ENCODE assay signal across 1 cellular context in the genomic region with DNA sequence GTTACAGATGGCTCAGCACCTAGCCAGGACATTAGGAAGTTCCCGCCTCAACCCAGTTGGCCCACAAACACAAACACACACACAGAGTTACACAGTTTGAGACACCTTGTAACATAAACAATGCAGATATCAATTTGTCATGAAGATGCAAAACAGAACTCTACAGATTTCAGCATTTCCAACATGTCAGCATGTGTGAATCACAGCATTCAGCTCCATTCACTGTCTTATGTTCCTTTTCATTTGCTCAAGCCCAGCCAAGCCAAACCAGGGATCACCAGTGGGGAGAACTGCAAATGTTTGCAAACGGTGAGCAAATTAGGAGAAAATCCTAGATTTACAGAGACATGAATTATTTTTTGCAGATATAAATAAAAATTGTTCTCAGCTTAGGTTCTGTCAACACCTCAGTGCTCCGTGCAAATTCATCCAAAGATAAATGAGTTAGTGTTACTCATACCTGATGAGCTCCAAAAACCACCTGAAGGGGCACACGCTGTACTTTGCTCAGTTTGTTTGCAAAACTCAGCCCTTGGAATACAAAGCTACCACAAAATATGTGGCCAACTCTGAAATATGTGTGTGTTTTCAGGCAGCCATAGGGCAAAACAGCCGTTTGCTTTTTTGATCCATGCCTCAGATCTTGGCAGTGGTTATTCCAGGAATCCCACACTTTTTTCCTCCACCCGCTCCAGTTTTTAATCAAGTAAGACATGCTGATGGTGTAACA.
TF ChIP-seq lines count a peak whose summit lies in the region.

No MANE protein-coding gene starts in this region.

TF ChIP-seq in HepG2, 621 proteins besides CTCF, POLR2A, EP300 and RAD21 (continued from another document and continues in another):
- TF ChIP-seq, protein P1, sequence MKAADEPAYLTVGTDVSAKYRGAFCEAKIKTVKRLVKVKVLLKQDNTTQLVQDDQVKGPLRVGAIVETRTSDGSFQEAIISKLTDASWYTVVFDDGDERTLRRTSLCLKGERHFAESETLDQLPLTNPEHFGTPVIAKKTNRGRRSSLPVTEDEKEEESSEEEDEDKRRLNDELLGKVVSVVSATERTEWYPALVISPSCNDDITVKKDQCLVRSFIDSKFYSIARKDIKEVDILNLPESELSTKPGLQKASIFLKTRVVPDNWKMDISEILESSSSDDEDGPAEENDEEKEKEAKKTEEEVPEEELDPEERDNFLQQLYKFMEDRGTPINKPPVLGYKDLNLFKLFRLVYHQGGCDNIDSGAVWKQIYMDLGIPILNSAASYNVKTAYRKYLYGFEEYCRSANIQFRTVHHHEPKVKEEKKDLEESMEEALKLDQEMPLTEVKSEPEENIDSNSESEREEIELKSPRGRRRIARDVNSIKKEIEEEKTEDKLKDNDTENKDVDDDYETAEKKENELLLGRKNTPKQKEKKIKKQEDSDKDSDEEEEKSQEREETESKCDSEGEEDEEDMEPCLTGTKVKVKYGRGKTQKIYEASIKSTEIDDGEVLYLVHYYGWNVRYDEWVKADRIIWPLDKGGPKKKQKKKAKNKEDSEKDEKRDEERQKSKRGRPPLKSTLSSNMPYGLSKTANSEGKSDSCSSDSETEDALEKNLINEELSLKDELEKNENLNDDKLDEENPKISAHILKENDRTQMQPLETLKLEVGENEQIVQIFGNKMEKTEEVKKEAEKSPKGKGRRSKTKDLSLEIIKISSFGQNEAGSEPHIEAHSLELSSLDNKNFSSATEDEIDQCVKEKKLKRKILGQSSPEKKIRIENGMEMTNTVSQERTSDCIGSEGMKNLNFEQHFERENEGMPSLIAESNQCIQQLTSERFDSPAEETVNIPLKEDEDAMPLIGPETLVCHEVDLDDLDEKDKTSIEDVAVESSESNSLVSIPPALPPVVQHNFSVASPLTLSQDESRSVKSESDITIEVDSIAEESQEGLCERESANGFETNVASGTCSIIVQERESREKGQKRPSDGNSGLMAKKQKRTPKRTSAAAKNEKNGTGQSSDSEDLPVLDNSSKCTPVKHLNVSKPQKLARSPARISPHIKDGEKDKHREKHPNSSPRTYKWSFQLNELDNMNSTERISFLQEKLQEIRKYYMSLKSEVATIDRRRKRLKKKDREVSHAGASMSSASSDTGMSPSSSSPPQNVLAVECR (CRISPR knock-in tag; IDR thresholded peaks at IDR 0.05; ENCODE audit: borderline replicate concordance), result peak; percentile 12; the same call in 1 of the 2 replicates
- TF ChIP-seq FOXA1 (IDR thresholded peaks at IDR 0.05) (no peak), FOXA1 (CRISPR knock-in tag; IDR thresholded peaks at IDR 0.05) (0 out of 2 replicates have a peak, but pooled peaks have one; percentile 23), HOXD1 (CRISPR knock-in tag; IDR thresholded peaks at IDR 0.05) (no peak), ZNF644 (CRISPR knock-in tag; IDR thresholded peaks at IDR 0.05; ENCODE audit: low read depth) (peak; percentile 33; the same call in 1 of the 2 replicates), PHF21A (CRISPR knock-in tag; IDR thresholded peaks at IDR 0.05) (peak; percentile 52; the same call in 1 of the 2 replicates), HOXA9 (CRISPR knock-in tag; IDR thresholded peaks at IDR 0.05; ENCODE audit: borderline replicate concordance) (no peak), HNRNPL (IDR thresholded peaks at IDR 0.05; ENCODE audit: low read depth, low read length) (no peak), ZNF619 (CRISPR knock-in tag; IDR thresholded peaks at IDR 0.05) (no peak), SAP130 (CRISPR knock-in tag; IDR thresholded peaks at IDR 0.05; ENCODE audit: low read depth) (peak; percentile 59), RBM39 (IDR thresholded peaks at IDR 0.05; ENCODE audit: low read depth, low read length, poor library complexity, severe bottlenecking) (no peak), ZBTB7A (CRISPR knock-in tag; IDR thresholded peaks at IDR 0.05) (no peak), ZNF841 (CRISPR knock-in tag; IDR thresholded peaks at IDR 0.05; ENCODE audit: borderline replicate concordance) (no peak), ZEB1 (IDR thresholded peaks at IDR 0.05; ENCODE audit: insufficient replicate concordance, low read depth) (peak; percentile 81)
- TF ChIP-seq, protein P2, sequence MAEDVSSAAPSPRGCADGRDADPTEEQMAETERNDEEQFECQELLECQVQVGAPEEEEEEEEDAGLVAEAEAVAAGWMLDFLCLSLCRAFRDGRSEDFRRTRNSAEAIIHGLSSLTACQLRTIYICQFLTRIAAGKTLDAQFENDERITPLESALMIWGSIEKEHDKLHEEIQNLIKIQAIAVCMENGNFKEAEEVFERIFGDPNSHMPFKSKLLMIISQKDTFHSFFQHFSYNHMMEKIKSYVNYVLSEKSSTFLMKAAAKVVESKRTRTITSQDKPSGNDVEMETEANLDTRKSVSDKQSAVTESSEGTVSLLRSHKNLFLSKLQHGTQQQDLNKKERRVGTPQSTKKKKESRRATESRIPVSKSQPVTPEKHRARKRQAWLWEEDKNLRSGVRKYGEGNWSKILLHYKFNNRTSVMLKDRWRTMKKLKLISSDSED (CRISPR knock-in tag; IDR thresholded peaks at IDR 0.05), result no peak
- TF ChIP-seq, protein P3, sequence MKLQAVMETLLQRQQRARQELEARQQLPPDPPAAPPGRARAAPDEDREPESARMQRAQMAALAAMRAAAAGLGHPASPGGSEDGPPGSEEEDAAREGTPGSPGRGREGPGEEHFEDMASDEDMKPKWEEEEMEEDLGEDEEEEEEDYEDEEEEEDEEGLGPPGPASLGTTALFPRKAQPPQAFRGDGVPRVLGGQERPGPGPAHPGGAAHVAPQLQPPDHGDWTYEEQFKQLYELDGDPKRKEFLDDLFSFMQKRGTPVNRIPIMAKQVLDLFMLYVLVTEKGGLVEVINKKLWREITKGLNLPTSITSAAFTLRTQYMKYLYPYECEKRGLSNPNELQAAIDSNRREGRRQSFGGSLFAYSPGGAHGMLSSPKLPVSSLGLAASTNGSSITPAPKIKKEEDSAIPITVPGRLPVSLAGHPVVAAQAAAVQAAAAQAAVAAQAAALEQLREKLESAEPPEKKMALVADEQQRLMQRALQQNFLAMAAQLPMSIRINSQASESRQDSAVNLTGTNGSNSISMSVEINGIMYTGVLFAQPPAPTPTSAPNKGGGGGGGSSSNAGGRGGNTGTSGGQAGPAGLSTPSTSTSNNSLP (IDR thresholded peaks at IDR 0.05; ENCODE audit: low read depth, low read length), result 0 out of 2 replicates have a peak, but pooled peaks have one; percentile 25
- TF ChIP-seq, protein P4, sequence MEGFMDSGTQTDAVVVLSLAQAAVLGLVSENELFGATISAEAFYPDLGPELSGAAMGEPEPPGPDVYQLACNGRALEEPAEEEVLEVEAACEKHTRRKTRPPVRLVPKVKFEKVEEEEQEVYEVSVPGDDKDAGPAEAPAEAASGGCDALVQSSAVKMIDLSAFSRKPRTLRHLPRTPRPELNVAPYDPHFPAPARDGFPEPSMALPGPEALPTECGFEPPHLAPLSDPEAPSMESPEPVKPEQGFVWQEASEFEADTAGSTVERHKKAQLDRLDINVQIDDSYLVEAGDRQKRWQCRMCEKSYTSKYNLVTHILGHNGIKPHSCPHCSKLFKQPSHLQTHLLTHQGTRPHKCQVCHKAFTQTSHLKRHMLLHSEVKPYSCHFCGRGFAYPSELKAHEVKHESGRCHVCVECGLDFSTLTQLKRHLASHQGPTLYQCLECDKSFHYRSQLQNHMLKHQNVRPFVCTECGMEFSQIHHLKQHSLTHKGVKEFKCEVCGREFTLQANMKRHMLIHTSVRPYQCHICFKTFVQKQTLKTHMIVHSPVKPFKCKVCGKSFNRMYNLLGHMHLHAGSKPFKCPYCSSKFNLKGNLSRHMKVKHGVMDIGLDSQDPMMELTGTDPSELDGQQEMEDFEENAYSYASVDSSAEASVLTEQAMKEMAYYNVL (CRISPR knock-in tag; IDR thresholded peaks at IDR 0.05; ENCODE audit: borderline replicate concordance), result 0 out of 2 replicates have a peak, but pooled peaks have one; percentile 48
- TF ChIP-seq, protein P5, sequence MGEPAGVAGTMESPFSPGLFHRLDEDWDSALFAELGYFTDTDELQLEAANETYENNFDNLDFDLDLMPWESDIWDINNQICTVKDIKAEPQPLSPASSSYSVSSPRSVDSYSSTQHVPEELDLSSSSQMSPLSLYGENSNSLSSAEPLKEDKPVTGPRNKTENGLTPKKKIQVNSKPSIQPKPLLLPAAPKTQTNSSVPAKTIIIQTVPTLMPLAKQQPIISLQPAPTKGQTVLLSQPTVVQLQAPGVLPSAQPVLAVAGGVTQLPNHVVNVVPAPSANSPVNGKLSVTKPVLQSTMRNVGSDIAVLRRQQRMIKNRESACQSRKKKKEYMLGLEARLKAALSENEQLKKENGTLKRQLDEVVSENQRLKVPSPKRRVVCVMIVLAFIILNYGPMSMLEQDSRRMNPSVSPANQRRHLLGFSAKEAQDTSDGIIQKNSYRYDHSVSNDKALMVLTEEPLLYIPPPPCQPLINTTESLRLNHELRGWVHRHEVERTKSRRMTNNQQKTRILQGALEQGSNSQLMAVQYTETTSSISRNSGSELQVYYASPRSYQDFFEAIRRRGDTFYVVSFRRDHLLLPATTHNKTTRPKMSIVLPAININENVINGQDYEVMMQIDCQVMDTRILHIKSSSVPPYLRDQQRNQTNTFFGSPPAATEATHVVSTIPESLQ (CRISPR knock-in tag; conservative IDR thresholded peaks at IDR 0.05), result no peak
- TF ChIP-seq, protein P6, sequence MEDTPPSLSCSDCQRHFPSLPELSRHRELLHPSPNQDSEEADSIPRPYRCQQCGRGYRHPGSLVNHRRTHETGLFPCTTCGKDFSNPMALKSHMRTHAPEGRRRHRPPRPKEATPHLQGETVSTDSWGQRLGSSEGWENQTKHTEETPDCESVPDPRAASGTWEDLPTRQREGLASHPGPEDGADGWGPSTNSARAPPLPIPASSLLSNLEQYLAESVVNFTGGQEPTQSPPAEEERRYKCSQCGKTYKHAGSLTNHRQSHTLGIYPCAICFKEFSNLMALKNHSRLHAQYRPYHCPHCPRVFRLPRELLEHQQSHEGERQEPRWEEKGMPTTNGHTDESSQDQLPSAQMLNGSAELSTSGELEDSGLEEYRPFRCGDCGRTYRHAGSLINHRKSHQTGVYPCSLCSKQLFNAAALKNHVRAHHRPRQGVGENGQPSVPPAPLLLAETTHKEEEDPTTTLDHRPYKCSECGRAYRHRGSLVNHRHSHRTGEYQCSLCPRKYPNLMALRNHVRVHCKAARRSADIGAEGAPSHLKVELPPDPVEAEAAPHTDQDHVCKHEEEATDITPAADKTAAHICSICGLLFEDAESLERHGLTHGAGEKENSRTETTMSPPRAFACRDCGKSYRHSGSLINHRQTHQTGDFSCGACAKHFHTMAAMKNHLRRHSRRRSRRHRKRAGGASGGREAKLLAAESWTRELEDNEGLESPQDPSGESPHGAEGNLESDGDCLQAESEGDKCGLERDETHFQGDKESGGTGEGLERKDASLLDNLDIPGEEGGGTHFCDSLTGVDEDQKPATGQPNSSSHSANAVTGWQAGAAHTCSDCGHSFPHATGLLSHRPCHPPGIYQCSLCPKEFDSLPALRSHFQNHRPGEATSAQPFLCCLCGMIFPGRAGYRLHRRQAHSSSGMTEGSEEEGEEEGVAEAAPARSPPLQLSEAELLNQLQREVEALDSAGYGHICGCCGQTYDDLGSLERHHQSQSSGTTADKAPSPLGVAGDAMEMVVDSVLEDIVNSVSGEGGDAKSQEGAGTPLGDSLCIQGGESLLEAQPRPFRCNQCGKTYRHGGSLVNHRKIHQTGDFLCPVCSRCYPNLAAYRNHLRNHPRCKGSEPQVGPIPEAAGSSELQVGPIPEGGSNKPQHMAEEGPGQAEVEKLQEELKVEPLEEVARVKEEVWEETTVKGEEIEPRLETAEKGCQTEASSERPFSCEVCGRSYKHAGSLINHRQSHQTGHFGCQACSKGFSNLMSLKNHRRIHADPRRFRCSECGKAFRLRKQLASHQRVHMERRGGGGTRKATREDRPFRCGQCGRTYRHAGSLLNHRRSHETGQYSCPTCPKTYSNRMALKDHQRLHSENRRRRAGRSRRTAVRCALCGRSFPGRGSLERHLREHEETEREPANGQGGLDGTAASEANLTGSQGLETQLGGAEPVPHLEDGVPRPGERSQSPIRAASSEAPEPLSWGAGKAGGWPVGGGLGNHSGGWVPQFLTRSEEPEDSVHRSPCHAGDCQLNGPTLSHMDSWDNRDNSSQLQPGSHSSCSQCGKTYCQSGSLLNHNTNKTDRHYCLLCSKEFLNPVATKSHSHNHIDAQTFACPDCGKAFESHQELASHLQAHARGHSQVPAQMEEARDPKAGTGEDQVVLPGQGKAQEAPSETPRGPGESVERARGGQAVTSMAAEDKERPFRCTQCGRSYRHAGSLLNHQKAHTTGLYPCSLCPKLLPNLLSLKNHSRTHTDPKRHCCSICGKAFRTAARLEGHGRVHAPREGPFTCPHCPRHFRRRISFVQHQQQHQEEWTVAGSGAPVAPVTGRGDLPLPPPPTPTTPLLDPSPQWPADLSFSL (CRISPR knock-in tag; IDR thresholded peaks at IDR 0.05), result peak; percentile 67; the same call in 1 of the 2 replicates
- TF ChIP-seq, protein P7, sequence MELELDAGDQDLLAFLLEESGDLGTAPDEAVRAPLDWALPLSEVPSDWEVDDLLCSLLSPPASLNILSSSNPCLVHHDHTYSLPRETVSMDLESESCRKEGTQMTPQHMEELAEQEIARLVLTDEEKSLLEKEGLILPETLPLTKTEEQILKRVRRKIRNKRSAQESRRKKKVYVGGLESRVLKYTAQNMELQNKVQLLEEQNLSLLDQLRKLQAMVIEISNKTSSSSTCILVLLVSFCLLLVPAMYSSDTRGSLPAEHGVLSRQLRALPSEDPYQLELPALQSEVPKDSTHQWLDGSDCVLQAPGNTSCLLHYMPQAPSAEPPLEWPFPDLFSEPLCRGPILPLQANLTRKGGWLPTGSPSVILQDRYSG (CRISPR knock-in tag; IDR thresholded peaks at IDR 0.05), result no peak
- TF ChIP-seq, protein P8, sequence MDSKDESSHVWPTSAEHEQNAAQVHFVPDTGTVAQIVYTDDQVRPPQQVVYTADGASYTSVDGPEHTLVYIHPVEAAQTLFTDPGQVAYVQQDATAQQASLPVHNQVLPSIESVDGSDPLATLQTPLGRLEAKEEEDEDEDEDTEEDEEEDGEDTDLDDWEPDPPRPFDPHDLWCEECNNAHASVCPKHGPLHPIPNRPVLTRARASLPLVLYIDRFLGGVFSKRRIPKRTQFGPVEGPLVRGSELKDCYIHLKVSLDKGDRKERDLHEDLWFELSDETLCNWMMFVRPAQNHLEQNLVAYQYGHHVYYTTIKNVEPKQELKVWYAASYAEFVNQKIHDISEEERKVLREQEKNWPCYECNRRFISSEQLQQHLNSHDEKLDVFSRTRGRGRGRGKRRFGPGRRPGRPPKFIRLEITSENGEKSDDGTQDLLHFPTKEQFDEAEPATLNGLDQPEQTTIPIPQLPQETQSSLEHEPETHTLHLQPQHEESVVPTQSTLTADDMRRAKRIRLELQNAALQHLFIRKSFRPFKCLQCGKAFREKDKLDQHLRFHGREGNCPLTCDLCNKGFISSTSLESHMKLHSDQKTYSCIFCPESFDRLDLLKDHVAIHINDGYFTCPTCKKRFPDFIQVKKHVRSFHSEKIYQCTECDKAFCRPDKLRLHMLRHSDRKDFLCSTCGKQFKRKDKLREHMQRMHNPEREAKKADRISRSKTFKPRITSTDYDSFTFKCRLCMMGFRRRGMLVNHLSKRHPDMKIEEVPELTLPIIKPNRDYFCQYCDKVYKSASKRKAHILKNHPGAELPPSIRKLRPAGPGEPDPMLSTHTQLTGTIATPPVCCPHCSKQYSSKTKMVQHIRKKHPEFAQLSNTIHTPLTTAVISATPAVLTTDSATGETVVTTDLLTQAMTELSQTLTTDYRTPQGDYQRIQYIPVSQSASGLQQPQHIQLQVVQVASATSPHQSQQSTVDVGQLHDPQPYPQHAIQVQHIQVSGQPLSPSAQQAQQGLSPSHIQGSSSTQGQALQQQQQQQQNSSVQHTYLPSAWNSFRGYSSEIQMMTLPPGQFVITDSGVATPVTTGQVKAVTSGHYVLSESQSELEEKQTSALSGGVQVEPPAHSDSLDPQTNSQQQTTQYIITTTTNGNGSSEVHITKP (CRISPR knock-in tag; IDR thresholded peaks at IDR 0.05; ENCODE audit: low read depth), result no peak
- TF ChIP-seq, protein P9, sequence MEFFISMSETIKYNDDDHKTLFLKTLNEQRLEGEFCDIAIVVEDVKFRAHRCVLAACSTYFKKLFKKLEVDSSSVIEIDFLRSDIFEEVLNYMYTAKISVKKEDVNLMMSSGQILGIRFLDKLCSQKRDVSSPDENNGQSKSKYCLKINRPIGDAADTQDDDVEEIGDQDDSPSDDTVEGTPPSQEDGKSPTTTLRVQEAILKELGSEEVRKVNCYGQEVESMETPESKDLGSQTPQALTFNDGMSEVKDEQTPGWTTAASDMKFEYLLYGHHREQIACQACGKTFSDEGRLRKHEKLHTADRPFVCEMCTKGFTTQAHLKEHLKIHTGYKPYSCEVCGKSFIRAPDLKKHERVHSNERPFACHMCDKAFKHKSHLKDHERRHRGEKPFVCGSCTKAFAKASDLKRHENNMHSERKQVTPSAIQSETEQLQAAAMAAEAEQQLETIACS (CRISPR knock-in tag; IDR thresholded peaks at IDR 0.05), result no peak
